In the genomic region with DNA sequence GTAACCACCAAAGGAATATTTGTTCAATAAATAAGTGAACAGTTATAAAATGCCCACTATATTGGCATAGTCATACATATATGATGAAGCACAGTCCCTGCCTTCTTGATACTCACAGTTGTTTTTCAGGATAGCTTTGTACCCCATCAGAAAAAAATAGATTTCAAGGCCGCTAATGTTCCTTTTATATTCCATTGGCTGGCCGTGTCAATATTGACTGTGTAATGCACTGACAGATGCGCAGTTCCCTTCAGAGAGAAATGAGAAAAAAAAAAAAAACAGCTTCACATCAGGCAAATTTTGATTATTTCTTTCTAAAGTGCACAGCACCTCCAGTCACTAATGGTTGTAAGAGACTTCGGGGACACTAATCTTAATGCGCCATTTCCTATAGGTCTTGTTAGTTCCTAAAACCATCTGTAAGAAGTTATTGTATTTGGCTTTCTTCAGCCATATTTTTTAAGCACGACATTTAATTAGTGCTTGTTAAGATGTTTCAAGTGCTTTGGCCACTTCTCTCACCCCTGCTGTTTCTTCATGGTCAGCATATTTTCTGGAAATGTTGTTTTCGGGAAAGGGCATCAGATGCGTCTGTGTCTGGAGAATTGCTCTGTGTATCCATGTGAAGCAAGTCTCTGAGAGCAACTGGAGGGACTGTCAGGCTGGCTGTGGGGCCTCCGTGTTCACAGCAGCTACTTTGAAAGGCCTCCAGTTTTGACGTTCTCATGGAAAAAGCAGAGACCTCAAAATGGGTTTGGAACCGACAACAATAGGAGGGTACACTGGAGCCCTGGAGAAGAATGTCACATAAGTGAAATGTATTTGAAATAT, we compare ENCODE assay signal across 19 cellular contexts.
"Had no signal": no experiment of that assay in that cellular context is flagged by ENCODE, and none has a peak within 500 bp of the region (broad histone marks: within the 10 kb centered on the region; RNA-seq: fewer than 3 reads in every experiment).

No MANE protein-coding gene starts in this region.

- H3K36me3 Mint-ChIP-seq: activated naive CD8-positive, alpha-beta T cell; naive B cell had no signal

- DNase-seq: activated CD4-positive, alpha-beta T cell treated with anti-CD3 and anti-CD28 coated beads, Interleukin-2, amount 50 U/mL, for 1 hour; activated CD8-positive, alpha-beta memory T cell treated with anti-CD3 and anti-CD28 coated beads for 24 hours; activated gamma-delta T cell treated with Interleukin-2 at 50 U/mL for 16 hours; amniotic stem cell; dorsolateral prefrontal cortex; hippocampal formation; left lung; mammary epithelial cell; naive B cell; stimulated activated CD4-positive, alpha-beta T cell treated with anti-CD3 and anti-CD28 coated beads, Interleukin-12 subunit alpha, Interleukin-12 subunit beta, amount 100 ng/mL, for 4 hours; stimulated activated CD4-positive, alpha-beta T cell treated with anti-CD3 and anti-CD28 coated beads, Interleukin-2, amount 100 ng/mL, for 24 hours; stomach; upper lobe of right lung had no signal

- H3K27ac ChIP-seq: dorsolateral prefrontal cortex, left lung, neutrophil, parathyroid adenoma, stomach, thoracic aorta, upper lobe of right lung had no signal

- H2AFZ ChIP-seq: parathyroid adenoma had no signal

- H3K9me3 ChIP-seq: left lung, neutrophil, stomach, thoracic aorta, upper lobe of right lung had no signal

- H3K4me3 ChIP-seq: dorsolateral prefrontal cortex, left lung, stomach, thoracic aorta, upper lobe of right lung had no signal

- H3K9ac ChIP-seq: parathyroid adenoma had no signal

- H3K9me3 Mint-ChIP-seq: naive B cell had no signal

- H3K79me2 ChIP-seq: parathyroid adenoma had no signal

- ATAC-seq: esophagus mucosa, left lung, upper lobe of right lung had no signal

- H3K4me3 Mint-ChIP-seq: activated naive CD8-positive, alpha-beta T cell; naive B cell had no signal

- H3K27ac Mint-ChIP-seq: activated naive CD8-positive, alpha-beta T cell; naive B cell had no signal

- FAIRE-seq: keratinocyte had no signal

- H3K4me1 ChIP-seq: left lung, parathyroid adenoma, stomach, upper lobe of right lung had no signal

- H3K36me3 ChIP-seq: left lung, neutrophil, stomach, thoracic aorta, upper lobe of right lung had no signal
